In the genomic region with DNA sequence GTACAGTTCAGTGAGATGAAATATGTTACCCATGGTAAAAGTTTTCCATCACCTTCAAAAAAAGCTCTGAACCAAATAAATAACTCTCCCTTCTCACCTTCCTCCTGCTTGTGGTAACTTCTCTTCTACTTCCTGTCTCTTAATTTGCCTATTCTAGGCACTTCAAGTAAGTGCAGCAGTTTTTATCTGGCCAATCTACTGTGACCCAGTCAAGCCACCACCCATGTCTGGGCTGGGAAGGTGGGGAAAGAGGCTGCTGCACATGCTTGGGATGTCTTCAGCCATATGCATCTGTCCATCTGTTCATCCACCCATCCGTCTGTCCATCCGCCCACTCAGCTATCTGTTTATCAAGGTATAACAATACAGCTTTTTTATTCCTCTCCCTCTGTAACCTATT, we compare ENCODE assay signal across 8 cellular contexts. TPM values are rescaled to one million over a fixed set of nuclear protein-coding genes. Genes with fewer than 3 reads are reported as not detected.
DNase-seq lines count a peak whose midpoint lies in the region; ATAC-seq and TF ChIP-seq lines count a peak whose summit lies in the region.

No MANE protein-coding gene starts in this region.

- H3K4me1 Mint-ChIP-seq in CD4-positive, alpha-beta memory T cell, result peaks cover 9 to 18% (median 12%) of the 10 kb centered on the region in 4 donors
- peaks cover 18% of the 10 kb centered on the region for H3K4me1 Mint-ChIP-seq in activated T-cell treated with anti-CD3 and anti-CD28 coated beads, Interleukin-2, amount 50 U/mL, for 24 hours (ENCODE audit: low read depth)

- no peaks in the 10 kb centered on the region for H3K27me3 ChIP-seq in spleen (replicated peaks in 1 of 7)
- no peaks in the 10 kb centered on the region for H3K27me3 ChIP-seq in CD4-positive, alpha-beta memory T cell (ENCODE audit: insufficient read depth, low read length)

- POLR2A ChIA-PET in OCI-LY7 (lab: Charles Lee), result interaction anchor here (0.8 to 1.0 kb wide), 2 partner anchors 17 to 32 kb away, joined by 3 read pairs; a partner anchor contains a TSS
- POLR2A ChIA-PET in CD4-positive, alpha-beta memory T cell (lab: Charles Lee; ENCODE audit: partially characterized antibody), result interaction anchor here (1.2 kb wide), 1 partner anchor 17 kb away, joined by 3 read pairs; no protein-coding TSS in a partner anchor

- peak overlapping the region; percentile 68 for H3K4me3 ChIP-seq in OCI-LY7 (ENCODE audit: low read depth, low read length, poor library complexity, severe bottlenecking)
- peak overlapping the region in 2 of 8 donors; percentile 16 to 51 for H3K4me3 ChIP-seq in spleen
- no peak overlapping the region for H3K4me3 ChIP-seq in CD4-positive, alpha-beta memory T cell (ENCODE audit: low read length in 2 of 2)

- H3K9me3 Mint-ChIP-seq in CD4-positive, alpha-beta memory T cell, result no peaks in the 10 kb centered on the region
- no peaks in the 10 kb centered on the region for H3K9me3 Mint-ChIP-seq in activated T-cell treated with anti-CD3 and anti-CD28 coated beads, Interleukin-2, amount 50 U/mL, for 24 hours

- no TSS peak for BruUV-seq in OCI-LY7 (replicated peaks; lab: Mats Ljungman, UMichigan)

- CTCF ChIA-PET in OCI-LY7 (lab: Charles Lee; ENCODE audit: unreplicated experiment), result no interaction called here
- CTCF ChIA-PET in CD4-positive, alpha-beta memory T cell (lab: Charles Lee; ENCODE audit: partially characterized antibody), result no interaction called here

- TF ChIP-seq CTCF in OCI-LY7 (conservative IDR thresholded peaks at IDR 0.05; ENCODE audit: low read length), result no peak
- no peak for TF ChIP-seq CTCF in spleen (IDR thresholded peaks at IDR 0.05 in 8 of 11, conservative IDR thresholded peaks at IDR 0.05 in 3 of 11)

- intact Hi-C loops in OCI-LY7 (cut with micrococcal nuclease; ENCODE audit: unreplicated experiment) (loop anchor here (2.0 to 10.0 kb wide), 3 partner anchors 69 to 159 kb away; no protein-coding TSS in a partner anchor), spleen (cut with DNase I; ENCODE audit: low total_unique reads) (loop anchor here (10.0 kb wide), 1 partner anchor 111 kb away; no protein-coding TSS in a partner anchor)
- intact Hi-C loops in CD4-positive, alpha-beta memory T cell (cut with micrococcal nuclease), result no loop called here

- H2AFZ ChIP-seq in OCI-LY7 (ENCODE audit: low read length), result peak overlapping the region; percentile 86

- H3K9me3 ChIP-seq in OCI-LY7 (ENCODE audit: low read length) (no peaks in the 10 kb centered on the region), spleen (no peaks in the 10 kb centered on the region)
- no peaks in the 10 kb centered on the region for H3K9me3 ChIP-seq in CD4-positive, alpha-beta memory T cell (ENCODE audit: control insufficient read depth in 1 of 2, low read length in 2 of 2)

- DNase-seq in OCI-LY7 (ENCODE audit: low spot score) (peak; percentile 70), spleen (no peak), UCSD-AML1 (lab: John Stamatoyannopoulos, UW; ENCODE audit: unreplicated experiment) (no peak), NCI-H1436 (lab: John Stamatoyannopoulos, UW) (no peak)
- DNase-seq in CD4-positive, alpha-beta memory T cell, result no peak
- DNase-seq in activated T-cell treated with anti-CD3 and anti-CD28 coated beads, Interleukin-2, amount 50 U/mL, for 24 hours, result no peak

- H3K27ac ChIP-seq in OCI-LY7 (ENCODE audit: low read depth, low read length, poor library complexity, severe bottlenecking), result peak overlapping the region; percentile 87
- H3K27ac ChIP-seq in spleen, result peak overlapping the region in 7 of 8 donors; percentile 35 to 63 (median 57)
- no peak overlapping the region for H3K27ac ChIP-seq in CD4-positive, alpha-beta memory T cell (ENCODE audit: low read depth, low read length)

- H3K4me1 ChIP-seq in OCI-LY7 (ENCODE audit: insufficient read depth, low read length, poor library complexity, severe bottlenecking), result peaks cover 35% of the 10 kb centered on the region
- H3K4me1 ChIP-seq in spleen, result peaks cover 13 to 78% (median 47%) of the 10 kb centered on the region in 6 donors
- H3K4me1 ChIP-seq in CD4-positive, alpha-beta memory T cell (ENCODE audit: insufficient read depth, low read length), result peaks cover 11% of the 10 kb centered on the region

- ATAC-seq in GM19023 (IDR thresholded peaks at IDR 0.05; ENCODE audit: unreplicated experiment) (peak; percentile 64), HG02678 (IDR thresholded peaks at IDR 0.05; ENCODE audit: unreplicated experiment) (peak; percentile 93)

- peaks cover 15% of the 10 kb centered on the region for H3K36me3 ChIP-seq in OCI-LY7 (ENCODE audit: insufficient read depth, low read length)
- peaks cover 0 to 14% (median 0%) of the 10 kb centered on the region in 6 donors for H3K36me3 ChIP-seq in spleen
- no peaks in the 10 kb centered on the region for H3K36me3 ChIP-seq in CD4-positive, alpha-beta memory T cell (ENCODE audit: insufficient read depth, low read length)

- WGBS in spleen, 5 donors, result 65 to 85% (median 78%) methylated on average over 2 of the region's 2 CpGs

- peaks cover 0 to 4% of the 10 kb centered on the region in 2 donors for H3K36me3 Mint-ChIP-seq in CD4-positive, alpha-beta memory T cell
- no peaks in the 10 kb centered on the region for H3K36me3 Mint-ChIP-seq in activated T-cell treated with anti-CD3 and anti-CD28 coated beads, Interleukin-2, amount 50 U/mL, for 24 hours (ENCODE audit: low read depth)

- no peak for TF ChIP-seq POLR2A in spleen (IDR thresholded peaks at IDR 0.05)

- H3K79me2 ChIP-seq in OCI-LY7 (ENCODE audit: insufficient read depth, low read depth, low read length), result peaks cover 27% of the 10 kb centered on the region; the same call in 1 of the 2 replicates

- H3K27me3 Mint-ChIP-seq in CD4-positive, alpha-beta memory T cell, result peaks cover 4 to 7% of the 10 kb centered on the region in 2 donors
- peaks cover 8% of the 10 kb centered on the region for H3K27me3 Mint-ChIP-seq in activated T-cell treated with anti-CD3 and anti-CD28 coated beads, Interleukin-2, amount 50 U/mL, for 24 hours

- H3K9me2 ChIP-seq in OCI-LY7 (ENCODE audit: insufficient read depth, low read length), result no peaks in the 10 kb centered on the region

- H4K20me1 ChIP-seq in OCI-LY7 (ENCODE audit: insufficient read depth, low read length), result no peaks in the 10 kb centered on the region

- peak overlapping the region in 1 of 8 donors; percentile 41 for H3K4me3 Mint-ChIP-seq in CD4-positive, alpha-beta memory T cell
- no peak overlapping the region for H3K4me3 Mint-ChIP-seq in activated T-cell treated with anti-CD3 and anti-CD28 coated beads, Interleukin-2, amount 50 U/mL, for 24 hours

- peak overlapping the region; percentile 100 for H3K4me2 ChIP-seq in OCI-LY7 (ENCODE audit: low read length)

- H3K27ac Mint-ChIP-seq in CD4-positive, alpha-beta memory T cell, result no peak overlapping the region
- no peak overlapping the region for H3K27ac Mint-ChIP-seq in activated T-cell treated with anti-CD3 and anti-CD28 coated beads, Interleukin-2, amount 50 U/mL, for 24 hours

RNA-seq across cellular contexts. Expression of a gene that starts 31.6 kb away (rescaled TPM):
- 10.4 and 21.3 TPM in 2 replicates for total RNA-seq in OCI-LY7 (2014; rRNA removed; shearing (Covaris generic))
- 18.7 and 25.1 TPM in 2 replicates for total RNA-seq in OCI-LY7 (2022)
- 10 to 100 TPM; 40.0 to 64.8 (median 47.2) TPM for total RNA-seq in spleen
- 10 to 100 TPM in 1 of 3 donors, 1 to 10 TPM in 2; 5.2 to 12.1 (median 9.8) TPM for polyA plus RNA-seq in spleen
- 1 to 10 TPM; 7.8 to 9.2 TPM for total RNA-seq in CD4-positive, alpha-beta memory T cell
- polyA plus RNA-seq in CD4-positive, alpha-beta memory T cell, result 1 to 10 TPM in 1 of 2 donors, not detected in 1; 1.1 TPM
